Comparison of ENCODE assay signal across 18 cellular contexts in genomic region chr11:32947985-32948384, GRCh38.
"Had no signal": no experiment of that assay in that cellular context is flagged by ENCODE, and none has a peak within 500 bp of the region (broad histone marks: within the 10 kb centered on the region; RNA-seq: fewer than 3 reads in every experiment).

No MANE protein-coding gene starts in this region.

- H3K4me1 Mint-ChIP-seq: activated naive CD4-positive, alpha-beta T cell treated with anti-CD3 and anti-CD28 coated beads, Interleukin-2, amount 50 U/mL, for 24 hours; T-helper 17 cell had no signal

- H3K79me2 ChIP-seq: parathyroid adenoma had no signal

- H3K27ac ChIP-seq: parathyroid adenoma, VCaP had no signal

- H3K27me3 Mint-ChIP-seq: activated naive CD4-positive, alpha-beta T cell treated with anti-CD3 and anti-CD28 coated beads, Interleukin-2, amount 50 U/mL, for 24 hours; T-helper 17 cell had no signal

- H3K4me3 Mint-ChIP-seq: activated naive CD4-positive, alpha-beta T cell treated with anti-CD3 and anti-CD28 coated beads, Interleukin-2, amount 50 U/mL, for 24 hours; natural killer cell; T-helper 17 cell had no signal

- H2AFZ ChIP-seq: parathyroid adenoma had no signal

- ATAC-seq: left lobe of liver, natural killer cell, T-helper 17 cell had no signal

- H3K9me3 Mint-ChIP-seq: activated naive CD4-positive, alpha-beta T cell treated with anti-CD3 and anti-CD28 coated beads, Interleukin-2, amount 50 U/mL, for 24 hours had no signal

- H3K9ac ChIP-seq: parathyroid adenoma had no signal

- H3K27ac Mint-ChIP-seq: activated naive CD4-positive, alpha-beta T cell treated with anti-CD3 and anti-CD28 coated beads, Interleukin-2, amount 50 U/mL, for 24 hours; natural killer cell; T-helper 17 cell had no signal

- H3K4me1 ChIP-seq: parathyroid adenoma had no signal

- DNase-seq: activated CD4-positive, alpha-beta T cell treated with anti-CD3 and anti-CD28 coated beads for 1 hour; activated CD8-positive, alpha-beta memory T cell treated with anti-CD3 and anti-CD28 coated beads for 24 hours; activated CD8-positive, alpha-beta memory T cell treated with anti-CD3 and anti-CD28 coated beads, Interleukin-2, amount 50 U/mL, for 48 hours; activated effector memory CD4-positive, alpha-beta T cell treated with anti-CD3 and anti-CD28 coated beads, Interleukin-2, amount 50 U/mL, for 16 hours; activated T-cell treated with anti-CD3 and anti-CD28 coated beads, Interleukin-2, amount 50 U/mL, for 48 hours; amniotic stem cell; head of caudate nucleus; kidney; natural killer cell; stimulated activated CD4-positive, alpha-beta T cell treated with anti-CD3 and anti-CD28 coated beads, Interleukin-1b, Interleukin-23, amount 100 ng/mL, for 48 hours; stimulated activated CD8-positive, alpha-beta memory T cell treated with anti-CD3 and anti-CD28 coated beads, Interleukin-4, amount 100 ng/mL, for 48 hours; stimulated activated naive CD4-positive, alpha-beta T cell; T-helper 17 cell had no signal

- FAIRE-seq: frontal cortex had no signal
